Comparison of ENCODE assay signal across 13 cellular contexts in genomic region chr2:232528746-232529445, GRCh38. TPM values are rescaled to one million over a fixed set of nuclear protein-coding genes. Genes with fewer than 3 reads are reported as not detected.
DNase-seq lines count a peak whose midpoint lies in the region; ATAC-seq and TF ChIP-seq lines count a peak whose summit lies in the region.
"Had no signal": no experiment of that assay in that cellular context is flagged by ENCODE, and none has a peak within 500 bp of the region (broad histone marks: within the 10 kb centered on the region; RNA-seq: fewer than 3 reads in every experiment).

No MANE protein-coding gene starts in this region.

- intact Hi-C loops in natural killer cell (cut with micrococcal nuclease) (no loop called here), prostate gland (cut with DNase I) (no loop called here)

- peaks cover 6 to 12% of the 10 kb centered on the region in 2 donors for H3K27me3 Mint-ChIP-seq in natural killer cell (ENCODE audit: low read depth in 2 of 2)

- H3K9me3 ChIP-seq in DND-41 (ENCODE audit: insufficient read depth, low read length, severe bottlenecking) = no peaks in the 10 kb centered on the region
- no peaks in the 10 kb centered on the region for H3K9me3 ChIP-seq in prostate gland
- H3K9me3 ChIP-seq: Peyer's patch, stomach had no signal

- H3K27me3 ChIP-seq in DND-41 (ENCODE audit: insufficient read depth, low read length, poor library complexity) (no peaks in the 10 kb centered on the region), prostate gland (replicated peaks; ENCODE audit: insufficient read depth) (peaks cover under 1% of the 10 kb centered on the region)

- no peak for TF ChIP-seq POLR2A in prostate gland (IDR thresholded peaks at IDR 0.05)

- DNase-seq in AG20443 (ENCODE audit: low spot score) (peak; percentile 42), DND-41 (peak; percentile 44), UCSD-AML1 (lab: John Stamatoyannopoulos, UW; ENCODE audit: unreplicated experiment) (peak; percentile 57), natural killer cell (no peak), prostate gland (ENCODE audit: low spot score) (no peak), SHP77 (lab: John Stamatoyannopoulos, UW) (no peak), NAMALWA (ENCODE audit: low spot score) (no peak)
- DNase-seq: NCI-H1417 treated with DMSO at 0.1 percent for 48 hours, NCI-H510A treated with DMSO at 0.1 percent for 48 hours, retina, stomach had no signal

- H3K27ac Mint-ChIP-seq in natural killer cell = peak overlapping the region in 1 of 2 donors; percentile 77

- H3K79me2 ChIP-seq in DND-41 (ENCODE audit: insufficient read depth, low read length) = no peaks in the 10 kb centered on the region

- no peaks in the 10 kb centered on the region for H3K9me3 Mint-ChIP-seq in natural killer cell

- WGBS in prostate gland = 75% methylated on average over 11 of the region's 11 CpGs

- H3K4me1 Mint-ChIP-seq in natural killer cell = peaks cover 9 to 13% of the 10 kb centered on the region in 2 donors

- H4K20me1 ChIP-seq in DND-41 (ENCODE audit: insufficient read depth, low read length) = no peaks in the 10 kb centered on the region

- ATAC-seq in DND-41 (ENCODE audit: insufficient read depth, low read depth) (peak; percentile 74), natural killer cell (peak in 2 of 3 donors; percentile 36 to 43)

- no peak overlapping the region for H3K4me3 ChIP-seq in DND-41 (ENCODE audit: low read depth in 1 of 2, low read length in 2 of 2)
- no peak overlapping the region for H3K4me3 ChIP-seq in prostate gland
- H3K4me3 ChIP-seq: Peyer's patch, stomach had no signal

- no peak overlapping the region for H3K27ac ChIP-seq in DND-41 (ENCODE audit: low read length)
- H3K27ac ChIP-seq in prostate gland = no peak overlapping the region
- H3K27ac ChIP-seq: Peyer's patch, stomach had no signal

- H3K36me3 Mint-ChIP-seq in natural killer cell = no peaks in the 10 kb centered on the region

- no peak overlapping the region for H3K9ac ChIP-seq in DND-41 (ENCODE audit: low read depth, low read length)

- H3K36me3 ChIP-seq in DND-41 (ENCODE audit: insufficient read depth, low read length) = no peaks in the 10 kb centered on the region
- H3K36me3 ChIP-seq in prostate gland = no peaks in the 10 kb centered on the region
- H3K36me3 ChIP-seq: Peyer's patch, stomach had no signal

- no peak overlapping the region for H3K4me3 Mint-ChIP-seq in natural killer cell

- no peak overlapping the region for H2AFZ ChIP-seq in DND-41 (ENCODE audit: low read depth, low read length)

- H3K4me1 ChIP-seq in DND-41 (ENCODE audit: insufficient read depth, low read length) = peaks cover 3% of the 10 kb centered on the region; the same call in 1 of the 2 replicates
- peaks cover 4% of the 10 kb centered on the region for H3K4me1 ChIP-seq in prostate gland (replicated peaks)

- TF ChIP-seq CTCF in DND-41 (IDR thresholded peaks at IDR 0.05; ENCODE audit: borderline replicate concordance, extremely low read depth, low read length, poor library complexity, severe bottlenecking) (no peak), natural killer cell (IDR thresholded peaks at IDR 0.05) (no peak), prostate gland (IDR thresholded peaks at IDR 0.05) (no peak)

- no peak overlapping the region for H3K4me2 ChIP-seq in DND-41 (ENCODE audit: insufficient read depth, low read length)

RNA-seq across cellular contexts. Expression of gene CHRND, which starts 2.9 kb away (rescaled TPM):
- total RNA-seq in natural killer cell (not detected), prostate gland (1 to 10 TPM in 1 of 2 donors, under 1 TPM in 1; 0.34 to 1.4 TPM)
- total RNA-seq: dermis microvascular lymphatic vessel endothelial cell, Peyer's patch, stomach had no signal

RNA-seq across cellular contexts. Expression of gene PRSS56, which starts 8.7 kb away (rescaled TPM):
- total RNA-seq in natural killer cell = not detected
- not detected for total RNA-seq in prostate gland
- total RNA-seq: dermis microvascular lymphatic vessel endothelial cell, Peyer's patch, stomach had no signal

RNA-seq across cellular contexts. Expression of gene CHRNG, which starts 10.6 kb away (rescaled TPM):
- total RNA-seq in natural killer cell (not detected), prostate gland (not detected)
- total RNA-seq: dermis microvascular lymphatic vessel endothelial cell, Peyer's patch, stomach had no signal

RNA-seq across cellular contexts. Expression of gene TIGD1, which starts 21.5 kb away (rescaled TPM):
- total RNA-seq in natural killer cell (10 to 100 TPM; 10.6 to 13.2 (median 12.4) TPM), prostate gland (1 to 10 TPM; 2.6 to 4.9 TPM)

RNA-seq across cellular contexts. Expression of gene EIF4E2, which starts 21.6 kb away (rescaled TPM):
- total RNA-seq in natural killer cell = 10 to 100 TPM; 62.2 to 67.6 (median 63.5) TPM
- 10 to 100 TPM; 39.2 to 40.6 TPM for total RNA-seq in prostate gland

Comparison
In these comparisons a context has a peak if more than half of its experiments do, and no peak if none do; other contexts are left out.
1. DNase-seq: peak in AG20443 (single experiment), DND-41 (single experiment) and UCSD-AML1 (single experiment); none in natural killer cell (single experiment), prostate gland (single experiment), SHP77 (0 of 2) and NAMALWA (single experiment).